Comparison of ENCODE assay signal across 8 cellular contexts in the genomic region with DNA sequence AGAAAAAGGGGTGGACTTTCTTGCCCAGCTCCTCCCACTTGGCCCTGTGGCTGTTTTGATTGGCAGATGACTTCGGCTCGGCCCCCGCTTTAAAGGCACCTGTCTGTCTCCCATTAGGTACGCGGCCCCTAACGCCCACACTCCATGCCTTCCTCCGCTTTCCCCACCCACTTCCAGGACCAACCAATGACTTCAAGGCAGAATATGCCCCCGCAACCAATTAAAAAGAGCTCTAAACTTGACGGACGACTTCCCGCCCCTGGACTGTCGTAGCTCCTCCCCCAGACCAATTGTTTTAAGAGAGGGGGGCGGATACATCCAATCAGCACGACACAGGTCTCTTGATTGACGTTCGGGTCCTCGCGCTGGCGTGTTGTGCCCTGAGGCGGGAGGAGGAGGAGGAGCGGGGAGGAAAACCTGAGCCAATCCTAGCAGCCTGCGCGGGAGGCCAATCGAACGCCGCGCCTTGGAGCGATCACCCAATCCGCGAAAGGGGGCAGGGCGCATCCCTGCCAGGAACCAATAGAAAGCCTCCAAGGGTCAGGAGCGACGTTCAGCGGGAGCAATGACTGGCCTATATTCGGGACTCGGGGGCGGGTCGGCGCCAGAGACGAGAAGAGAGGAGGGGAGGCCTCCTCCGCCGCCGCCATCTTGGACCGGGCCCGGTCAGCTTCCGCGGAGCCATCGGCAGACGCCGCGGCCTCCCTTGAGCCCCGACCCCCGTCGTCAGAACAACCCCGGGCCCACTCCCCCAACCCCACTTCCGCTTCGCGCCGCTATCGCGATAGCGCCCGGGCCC. TPM values are rescaled to one million over a fixed set of nuclear protein-coding genes. Genes with fewer than 3 reads are reported as not detected.
DNase-seq lines count a peak whose midpoint lies in the region; ATAC-seq, FAIRE-seq and TF ChIP-seq lines count a peak whose summit lies in the region.

A gene (plus strand): TSS at position 649 of the 799 bp plus-strand sequence. CDS start 5,217 bp downstream, outside the sequence.

- H3K36me3 ChIP-seq in IMR-90 (ENCODE audit: control insufficient read depth, insufficient read depth, low read length) (peaks cover 9% of the 10 kb centered on the region; the same call in 1 of the 2 replicates), endothelial cell of umbilical vein (ENCODE audit: control insufficient read depth in 2 of 2, extremely low read depth in 1 of 2, insufficient read depth in 2 of 2, low read length in 2 of 2) (peaks cover 3 to 4% of the 10 kb centered on the region in 2 experiments)

- H3K79me1 ChIP-seq in IMR-90 (ENCODE audit: low read depth in 1 of 2, low read length in 2 of 2): peaks cover 0 to 39% of the 10 kb centered on the region in 2 experiments; a peak in 2 of 4 replicates

- CTCF ChIA-PET in IMR-90 (lab: Yijun Ruan, JAX): no interaction called here
- CTCF ChIA-PET in endothelial cell of umbilical vein (lab: Charles Lee): interaction anchor here (0.9 to 1.7 kb wide), 13 partner anchors 11 to 344 kb away, joined by 3 to 12 read pairs (median 6); a partner anchor contains a TSS

- H2AFZ ChIP-seq in IMR-90 (replicated peaks; ENCODE audit: low read length, poor library complexity): peak within 1 kb of the TSS; percentile 90
- H2AFZ ChIP-seq in endothelial cell of umbilical vein (ENCODE audit: low read depth, low read length): peak within 1 kb of the TSS; percentile 94

- POLR2A ChIA-PET in IMR-90 (lab: Charles Lee; ENCODE audit: unreplicated experiment) (interaction anchor here (0.5 to 1.8 kb wide), 6 partner anchors 21 to 269 kb away, joined by 3 to 10 read pairs (median 4); a partner anchor contains a TSS), endothelial cell of umbilical vein (lab: Charles Lee) (interaction anchor here (0.5 to 1.7 kb wide), 15 partner anchors 11 to 310 kb away, joined by 3 to 13 read pairs (median 3); a partner anchor contains a TSS)

- peak within 1 kb of the TSS; percentile 45 for H3K23ac ChIP-seq in IMR-90 (ENCODE audit: low read depth, low read length)

- peak within 1 kb of the TSS; percentile 51 for H3K4me3 ChIP-seq in IMR-90 (ENCODE audit: insufficient read depth, low read depth, low read length)
- peak within 1 kb of the TSS; percentile 66 to 98 (median 69) for H3K4me3 ChIP-seq in endothelial cell of umbilical vein (replicated peaks in 1 of 3; ENCODE audit: insufficient read depth in 1 of 3, low read depth in 1 of 3, low read length in 3 of 3)

- H3K79me2 ChIP-seq in endothelial cell of umbilical vein (ENCODE audit: control insufficient read depth, insufficient read depth, low read length): peaks cover 45% of the 10 kb centered on the region

- peaks cover 16% of the 10 kb centered on the region for H3K9me1 ChIP-seq in IMR-90 (ENCODE audit: insufficient read depth, low read length)
- no peaks in the 10 kb centered on the region for H3K9me1 ChIP-seq in endothelial cell of umbilical vein (replicated peaks; ENCODE audit: control insufficient read depth, extremely low read depth, insufficient read depth, low read length)

- H3K9ac ChIP-seq in IMR-90 (ENCODE audit: low read depth, low read length) (peak within 1 kb of the TSS; percentile 68), endothelial cell of umbilical vein (replicated peaks; ENCODE audit: extremely low read depth, insufficient read depth, low read length) (peak within 1 kb of the TSS; percentile 94)

- dilution Hi-C loops in IMR-90 (cut with HindIII; ENCODE audit: low sequenced_read_pairs, unreplicated experiment) (no loop called here), endothelial cell of umbilical vein (cut with MboI; ENCODE audit: extremely low pct_ligation_motif_present, low sequenced_read_pairs) (no loop called here)

- H2BK5ac ChIP-seq in IMR-90 (ENCODE audit: low read depth, low read length, poor library complexity, severe bottlenecking): peak within 1 kb of the TSS; percentile 67

- H3K9me3 ChIP-seq in IMR-90 (ENCODE audit: control insufficient read depth, insufficient read depth, low read length) (no peaks in the 10 kb centered on the region), endothelial cell of umbilical vein (replicated peaks; ENCODE audit: control insufficient read depth, insufficient read depth, low read length) (no peaks in the 10 kb centered on the region)

- TF ChIP-seq POLR2A in IMR-90 (IDR thresholded peaks at IDR 0.05; ENCODE audit: low read depth, low read length) (peak; percentile 87), endothelial cell of umbilical vein (IDR thresholded peaks at IDR 0.05; ENCODE audit: low read depth, low read length) (peak; percentile 72)

- TF ChIP-seq CTCF in IMR-90 (conservative IDR thresholded peaks at IDR 0.05; ENCODE audit: low read depth, low read length): no peak
- no peak for TF ChIP-seq CTCF in endothelial cell of umbilical vein (IDR thresholded peaks at IDR 0.05; ENCODE audit: extremely low read depth in 1 of 2, insufficient read depth in 1 of 2, low read depth in 1 of 2, low read length in 2 of 2)

- H3K4me2 ChIP-seq in IMR-90 (ENCODE audit: low read depth, low read length) (peak within 1 kb of the TSS; percentile 80), endothelial cell of umbilical vein (ENCODE audit: insufficient read depth, low read length) (peak within 1 kb of the TSS; percentile 94)

- H3K27me3 ChIP-seq in IMR-90 (ENCODE audit: control insufficient read depth, insufficient read depth, low read length): no peaks in the 10 kb centered on the region
- H3K27me3 ChIP-seq in endothelial cell of umbilical vein (ENCODE audit: control insufficient read depth in 2 of 2, insufficient read depth in 2 of 2, low read length in 2 of 2): no peaks in the 10 kb centered on the region

- H4K8ac ChIP-seq in IMR-90 (ENCODE audit: low read depth in 2 of 2, low read length in 2 of 2): peak within 1 kb of the TSS in 1 of 2 experiments; percentile 54; a peak in 1 of 4 replicates

- peak; percentile 100 for DNase-seq in DMS 273 (lab: John Stamatoyannopoulos, UW; ENCODE audit: unreplicated experiment)
- DNase-seq in IMR-90: peak; percentile 100
- DNase-seq in OCI-M1 (lab: John Stamatoyannopoulos, UW): peak; percentile 100
- DNase-seq in activated T-cell treated with anti-CD3 and anti-CD28 coated beads for 24 hours (ENCODE audit: low read depth): peak; percentile 98
- DNase-seq in endothelial cell of umbilical vein (ENCODE audit: low read depth, low spot score): peak; percentile 100
- peak; percentile 100 for DNase-seq in midbrain (lab: John Stamatoyannopoulos, UW)
- DNase-seq in stimulated activated CD8-positive, alpha-beta memory T cell treated with anti-CD3 and anti-CD28 coated beads, Interleukin-2, amount 100 ng/mL, for 1 hour (ENCODE audit: low read depth in 2 of 2): peak; percentile 97 to 98

- no peak within 1 kb of the TSS for H2BK20ac ChIP-seq in IMR-90 (ENCODE audit: low read depth, low read length)

- in situ Hi-C loops in IMR-90 (cut with MboI; ENCODE audit: low sequenced_read_pairs): loop anchor here (25.0 kb wide), 1 partner anchor 1525 kb away; a partner anchor contains a TSS

- ATAC-seq in GM21528 (IDR thresholded peaks at IDR 0.05; ENCODE audit: low FRiP score, unreplicated experiment) (peak; percentile 76), IMR-90 (ENCODE audit: low read depth) (peak; percentile 87)

- peak within 1 kb of the TSS; percentile 21 for H3K14ac ChIP-seq in IMR-90 (replicated peaks; ENCODE audit: low read depth, low read length)

- H4K5ac ChIP-seq in IMR-90 (ENCODE audit: low read depth, low read length): no peak within 1 kb of the TSS

- WGBS in IMR-90 (ENCODE audit: extremely low coverage in 2 of 2, insufficient read length in 1 of 2), 2 experiments: 0% methylated on average over 21 of the region's 63 CpGs; no CpG with 5 or more reads in 1 of the 2 experiments

- H3K4me1 ChIP-seq in IMR-90 (ENCODE audit: control insufficient read depth, insufficient read depth, low read length) (peaks cover 10% of the 10 kb centered on the region), endothelial cell of umbilical vein (ENCODE audit: control insufficient read depth, extremely low read depth, insufficient read depth, low read length) (peaks cover 17% of the 10 kb centered on the region)

- peaks cover 42% of the 10 kb centered on the region for H4K20me1 ChIP-seq in IMR-90 (ENCODE audit: insufficient read depth, low read length)
- H4K20me1 ChIP-seq in endothelial cell of umbilical vein (replicated peaks; ENCODE audit: control insufficient read depth, extremely low read depth, insufficient read depth, low read length): no peaks in the 10 kb centered on the region

- peak within 1 kb of the TSS; percentile 78 for H2AK5ac ChIP-seq in IMR-90 (ENCODE audit: low read depth, low read length)

- H3K18ac ChIP-seq in IMR-90 (ENCODE audit: low read depth, low read length): no peak within 1 kb of the TSS

- peak within 1 kb of the TSS; percentile 61 for H3K4ac ChIP-seq in IMR-90 (ENCODE audit: low read depth, low read length)

- no peak within 1 kb of the TSS for H2BK120ac ChIP-seq in IMR-90 (ENCODE audit: low read depth, low read length)

- no peak for TF ChIP-seq RAD21 in IMR-90 (IDR thresholded peaks at IDR 0.05; ENCODE audit: low read length)

- H3K27ac ChIP-seq in IMR-90 (ENCODE audit: insufficient read depth, low read length) (peak within 1 kb of the TSS; percentile 71), endothelial cell of umbilical vein (ENCODE audit: insufficient read depth, low read depth, low read length) (peak within 1 kb of the TSS; percentile 71)

- peak within 1 kb of the TSS; percentile 98 for H2AK9ac ChIP-seq in IMR-90 (replicated peaks; ENCODE audit: low read depth, low read length, poor library complexity)

- intact Hi-C loops in IMR-90 (cut with micrococcal nuclease) (loop anchor here (1.0 to 2.0 kb wide), 3 partner anchors 22 to 268 kb away; a partner anchor contains a TSS), endothelial cell of umbilical vein (cut with micrococcal nuclease) (loop anchor here (1.0 to 2.0 kb wide), 7 partner anchors 22 to 295 kb away; a partner anchor contains a TSS)

- FAIRE-seq in endothelial cell of umbilical vein (lab: Jason Lieb, UNC): peak; percentile 100

- peak within 1 kb of the TSS; percentile 55; the same call in 1 of the 2 replicates for H4K91ac ChIP-seq in IMR-90 (ENCODE audit: insufficient read depth, low read depth, low read length)

- H2BK15ac ChIP-seq in IMR-90 (ENCODE audit: low read depth, low read length): no peak within 1 kb of the TSS

- BruUV-seq in IMR-90 (replicated peaks; lab: Mats Ljungman, UMichigan) (no TSS peak), endothelial cell of umbilical vein (replicated peaks; lab: Mats Ljungman, UMichigan) (no TSS peak)

- no peak within 1 kb of the TSS; the same call in 1 of the 2 replicates for H3K56ac ChIP-seq in IMR-90 (ENCODE audit: extremely low read depth, insufficient read depth, low read length)

RNA-seq across cellular contexts. Expression of the gene that starts here (rescaled TPM):
- total RNA-seq in IMR-90 (2012; rRNA removed) (5.4 and 10.6 TPM in 2 replicates), endothelial cell of umbilical vein (62.4 and 74.7 TPM in 2 replicates)
- polyA plus RNA-seq in IMR-90 (2012; rRNA removed) (19.9 and 26.7 TPM in 2 replicates), endothelial cell of umbilical vein (16.4 and 20.4 TPM in 2 replicates)
- 15.1 and 18.3 TPM in 2 replicates for polyA plus RNA-seq in IMR-90 (2012; cell fraction: cytosol; rRNA removed)
- polyA plus RNA-seq in IMR-90 (2012; cell fraction: nucleus; rRNA removed; ENCODE audit: low replicate concordance): 31.9 and 33.6 TPM in 2 replicates
- polyA plus RNA-seq in endothelial cell of umbilical vein (2011; cell fraction: cytosol; rRNA removed): 17.2 and 17.4 TPM in 2 replicates
- 30.2 and 31.2 TPM in 2 replicates for polyA plus RNA-seq in endothelial cell of umbilical vein (2011; cell fraction: nucleus; rRNA removed)
- 38.1 and 41.4 TPM in 2 replicates for polyA plus RNA-seq in endothelial cell of umbilical vein (2012)
- polyA minus RNA-seq in endothelial cell of umbilical vein: 15.6 and 20.8 TPM in 2 replicates
- 20.5 TPM for polyA minus RNA-seq in endothelial cell of umbilical vein (2011; cell fraction: cytosol; rRNA and poly(A)+ RNA removed)
- 12.8 and 14.8 TPM in 2 replicates for polyA minus RNA-seq in endothelial cell of umbilical vein (2011; cell fraction: nucleus; rRNA and poly(A)+ RNA removed)

Comparison
In these comparisons a context has a peak if more than half of its experiments do, and no peak if none do; other contexts are left out.
1. Peak in every context shown above with its lines: DNase-seq, ATAC-seq, H3K4me3 ChIP-seq and H3K27ac ChIP-seq.